In the genomic region with DNA sequence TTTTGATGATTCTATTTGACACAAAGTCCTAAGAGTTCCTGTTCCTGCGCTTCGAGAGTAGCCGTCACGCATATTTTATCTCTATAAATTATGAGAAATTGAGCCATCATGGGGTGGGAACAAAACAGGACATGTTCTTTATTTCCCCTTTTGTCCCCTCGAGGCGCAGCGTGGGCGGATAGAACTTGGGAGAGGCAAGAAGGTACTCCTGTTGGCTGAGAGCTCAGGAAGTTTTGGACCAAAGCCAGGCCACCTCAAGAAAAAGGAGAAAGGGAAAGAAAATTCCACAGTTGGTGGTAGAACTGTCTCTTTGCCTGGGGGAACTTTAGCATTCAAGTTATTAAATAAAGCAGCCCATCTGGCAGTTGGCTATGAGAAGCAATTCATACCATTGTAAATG, we compare ENCODE assay signal across 19 cellular contexts.
"Had no signal": no experiment of that assay in that cellular context is flagged by ENCODE, and none has a peak within 500 bp of the region (broad histone marks: within the 10 kb centered on the region; RNA-seq: fewer than 3 reads in every experiment).

No MANE protein-coding gene starts in this region.

- H3K9me3 ChIP-seq: tibial artery, vagina had no signal

- H3K36me3 ChIP-seq: esophagus squamous epithelium, tibial artery, vagina had no signal

- ATAC-seq: activated T-cell treated with anti-CD3 and anti-CD28 coated beads, Interleukin-2, amount 50 U/mL, for 4 hours; left ventricle myocardium superior; naive thymus-derived CD4-positive, alpha-beta T cell; psoas muscle; right cardiac atrium; stimulated activated naive CD8-positive, alpha-beta T cell treated with anti-CD3 and anti-CD28 coated beads, Interleukin-15, Interleukin-2, amounts not matched to agents 100 U/mL and 50 U/mL, for 24 hours had no signal

- H3K4me1 ChIP-seq: psoas muscle, tibial artery, vagina had no signal

- H3K27ac ChIP-seq: esophagus squamous epithelium, psoas muscle, tibial artery, vagina had no signal

- H3K4me3 ChIP-seq: esophagus squamous epithelium, psoas muscle, tibial artery, vagina had no signal

- H3K27me3 ChIP-seq: esophagus squamous epithelium, tibial artery, vagina had no signal

- DNase-seq: activated CD4-positive, alpha-beta T cell treated with anti-CD3 and anti-CD28 coated beads, Interleukin-2, amount 10 ng/mL, durations not matched to agents 7 days and 5 days; activated CD8-positive, alpha-beta memory T cell treated with anti-CD3 and anti-CD28 coated beads, Interleukin-2, amount 50 U/mL, for 4 hours; activated naive CD4-positive, alpha-beta T cell treated with anti-CD3 and anti-CD28 coated beads for 36 hours; activated T-cell treated with anti-CD3 and anti-CD28 coated beads, Interleukin-2, amount 50 U/mL, for 4 hours; anterior cingulate cortex; effector CD8-positive, alpha-beta T cell; esophagus squamous epithelium; immature natural killer cell; left ventricle myocardium superior; mesendoderm; naive thymus-derived CD4-positive, alpha-beta T cell; psoas muscle; right cardiac atrium; stimulated activated CD4-positive, alpha-beta T cell treated with anti-CD3 and anti-CD28 coated beads, Interleukin-2, amount 100 ng/mL, for 24 hours; stimulated activated naive CD8-positive, alpha-beta T cell treated with anti-CD3 and anti-CD28 coated beads, Interleukin-15, Interleukin-2, amounts not matched to agents 100 U/mL and 50 U/mL, for 24 hours; substantia nigra; T1000; tibial artery had no signal
